1 cellular context compared by ENCODE assay signal in the genomic region with DNA sequence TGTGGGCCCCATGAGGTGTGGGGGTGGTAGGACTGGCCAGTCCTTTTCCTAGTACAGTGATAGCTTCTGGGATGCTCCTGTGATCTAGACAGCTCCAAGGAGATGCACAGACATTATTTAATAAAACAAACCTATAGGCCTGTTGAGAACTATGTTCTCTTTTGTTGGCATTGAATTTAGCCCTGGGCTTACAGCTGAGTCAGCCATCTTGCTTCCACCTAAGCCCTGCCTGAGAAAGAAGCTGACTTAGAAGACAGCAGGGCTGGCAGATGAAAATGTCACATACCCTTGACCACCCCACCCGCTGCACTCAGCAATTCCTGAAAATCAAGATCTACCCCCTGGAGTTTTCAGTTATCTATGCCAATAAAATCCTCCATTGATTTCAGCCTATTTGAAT.
TF ChIP-seq lines count a peak whose summit lies in the region.

No MANE protein-coding gene starts in this region.

TF ChIP-seq in HepG2, 621 proteins besides CTCF, POLR2A, EP300 and RAD21 (continued from another document):
- TF ChIP-seq, protein P1, sequence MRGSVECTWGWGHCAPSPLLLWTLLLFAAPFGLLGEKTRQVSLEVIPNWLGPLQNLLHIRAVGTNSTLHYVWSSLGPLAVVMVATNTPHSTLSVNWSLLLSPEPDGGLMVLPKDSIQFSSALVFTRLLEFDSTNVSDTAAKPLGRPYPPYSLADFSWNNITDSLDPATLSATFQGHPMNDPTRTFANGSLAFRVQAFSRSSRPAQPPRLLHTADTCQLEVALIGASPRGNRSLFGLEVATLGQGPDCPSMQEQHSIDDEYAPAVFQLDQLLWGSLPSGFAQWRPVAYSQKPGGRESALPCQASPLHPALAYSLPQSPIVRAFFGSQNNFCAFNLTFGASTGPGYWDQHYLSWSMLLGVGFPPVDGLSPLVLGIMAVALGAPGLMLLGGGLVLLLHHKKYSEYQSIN (CRISPR knock-in tag; IDR thresholded peaks at IDR 0.05; ENCODE audit: borderline replicate concordance), result no peak
